Comparison of ENCODE assay signal across 8 cellular contexts in genomic region chr6:30213999-30214982, GRCh38. TPM values are rescaled to one million over a fixed set of nuclear protein-coding genes. Genes with fewer than 3 reads are reported as not detected.
DNase-seq lines count a peak whose midpoint lies in the region; ATAC-seq, FAIRE-seq and TF ChIP-seq lines count a peak whose summit lies in the region.

No MANE protein-coding gene starts in this region.

- no peak; the same call in 1 of the 2 replicates for TF ChIP-seq CTCF in OCI-LY1 (IDR thresholded peaks at IDR 0.05; ENCODE audit: low read length)

- peak overlapping the region; percentile 92 for H3K4me3 Mint-ChIP-seq in activated T-cell treated with anti-CD3 and anti-CD28 coated beads, Interleukin-2, amount 50 U/mL, for 24 hours

- H3K27me3 Mint-ChIP-seq in activated T-cell treated with anti-CD3 and anti-CD28 coated beads, Interleukin-2, amount 50 U/mL, for 24 hours = no peaks in the 10 kb centered on the region

- peak; percentile 92 for DNase-seq in Ammon's horn (ENCODE audit: low spot score)
- DNase-seq in GM19239 (ENCODE audit: insufficient read length, low spot score) = peak; percentile 60
- peak; percentile 84 for DNase-seq in activated T-cell treated with anti-CD3 and anti-CD28 coated beads, Interleukin-2, amount 50 U/mL, for 24 hours
- peak; percentile 59 for DNase-seq in stimulated activated CD8-positive, alpha-beta memory T cell treated with anti-CD3 and anti-CD28 coated beads, Interleukin-4, amount 100 ng/mL, for 24 hours (ENCODE audit: low read depth)

- H3K4me3 ChIP-seq in OCI-LY1 (ENCODE audit: low read depth, low read length, poor library complexity, severe bottlenecking) (peak overlapping the region; percentile 88), esophagus (ENCODE audit: low read depth in 1 of 2, low read length in 2 of 2) (peak overlapping the region; percentile 92 to 95), mucosa of rectum (ENCODE audit: low read length in 2 of 2) (peak overlapping the region; percentile 92 to 94)

- peaks cover 30% of the 10 kb centered on the region for H3K36me3 Mint-ChIP-seq in activated T-cell treated with anti-CD3 and anti-CD28 coated beads, Interleukin-2, amount 50 U/mL, for 24 hours (ENCODE audit: low read depth)

- H3K27ac ChIP-seq in OCI-LY1 (ENCODE audit: low read depth, low read length, poor library complexity, severe bottlenecking) = peak overlapping the region; percentile 93
- peak overlapping the region; percentile 95 to 99 for H3K27ac ChIP-seq in esophagus (ENCODE audit: low read depth in 2 of 2, low read length in 1 of 2)
- H3K27ac ChIP-seq in mucosa of rectum (ENCODE audit: low read depth in 2 of 2, low read length in 2 of 2) = peak overlapping the region; percentile 99 to 100

- WGBS in esophagus, 2 donors = 17% methylated on average over 55 of the region's 55 CpGs

- no peaks in the 10 kb centered on the region for H3K9me3 Mint-ChIP-seq in activated T-cell treated with anti-CD3 and anti-CD28 coated beads, Interleukin-2, amount 50 U/mL, for 24 hours

- peak overlapping the region; percentile 71 for H3K4me2 ChIP-seq in OCI-LY1 (ENCODE audit: low read length)

- H3K36me3 ChIP-seq in OCI-LY1 (ENCODE audit: insufficient read depth, low read length) (peaks cover 2% of the 10 kb centered on the region; the same call in 1 of the 2 replicates), esophagus (ENCODE audit: control insufficient read depth in 2 of 2, insufficient read depth in 2 of 2, low read length in 1 of 2) (no peaks in the 10 kb centered on the region), mucosa of rectum (ENCODE audit: control insufficient read depth in 2 of 2, insufficient read depth in 2 of 2, low read length in 2 of 2) (no peaks in the 10 kb centered on the region)

- H3K4me1 ChIP-seq in OCI-LY1 (ENCODE audit: insufficient read depth, low read length, severe bottlenecking) (peaks cover 49% of the 10 kb centered on the region), esophagus (ENCODE audit: control insufficient read depth in 2 of 2, insufficient read depth in 2 of 2, low read length in 1 of 2) (peaks cover 0 to 5% of the 10 kb centered on the region in 2 donors), mucosa of rectum (ENCODE audit: control insufficient read depth in 2 of 2, insufficient read depth in 2 of 2, low read length in 2 of 2) (peaks cover 22 to 23% of the 10 kb centered on the region in 2 donors)

- H3K9me3 ChIP-seq in OCI-LY1 (ENCODE audit: low read length) (no peaks in the 10 kb centered on the region), esophagus (ENCODE audit: control insufficient read depth in 2 of 2, insufficient read depth in 1 of 2, low read depth in 1 of 2, low read length in 1 of 2) (no peaks in the 10 kb centered on the region), mucosa of rectum (ENCODE audit: control insufficient read depth in 2 of 2, low read length in 2 of 2) (no peaks in the 10 kb centered on the region)

- peak overlapping the region; percentile 99 for H3K27ac Mint-ChIP-seq in activated T-cell treated with anti-CD3 and anti-CD28 coated beads, Interleukin-2, amount 50 U/mL, for 24 hours

- ATAC-seq in HG03521 (IDR thresholded peaks at IDR 0.05; ENCODE audit: unreplicated experiment) = peak; percentile 47

- H3F3A ChIP-seq in OCI-LY1 (ENCODE audit: insufficient read depth, low read length) = no peaks in the 10 kb centered on the region

- H3K27me3 ChIP-seq in OCI-LY1 (ENCODE audit: insufficient read depth, low read length) = no peaks in the 10 kb centered on the region
- H3K27me3 ChIP-seq in esophagus (ENCODE audit: control insufficient read depth in 1 of 2, insufficient read depth in 2 of 2, low read length in 2 of 2) = no peaks in the 10 kb centered on the region
- no peaks in the 10 kb centered on the region for H3K27me3 ChIP-seq in mucosa of rectum (ENCODE audit: control insufficient read depth in 2 of 2, insufficient read depth in 2 of 2, low read length in 2 of 2)

- FAIRE-seq in GM19239 (lab: Jason Lieb, UNC) = peak; percentile 85

- no peaks in the 10 kb centered on the region for H3K9me2 ChIP-seq in OCI-LY1 (ENCODE audit: low read depth, low read length)

- H4K20me1 ChIP-seq in OCI-LY1 (ENCODE audit: insufficient read depth, low read length) = no peaks in the 10 kb centered on the region

- H3K79me2 ChIP-seq in OCI-LY1 (ENCODE audit: insufficient read depth, low read length) = peaks cover 32% of the 10 kb centered on the region

- H3K9ac ChIP-seq in OCI-LY1 (ENCODE audit: low read length) = peak overlapping the region; percentile 81
- peak overlapping the region; percentile 99 for H3K9ac ChIP-seq in mucosa of rectum (ENCODE audit: low read depth in 1 of 2, low read length in 2 of 2)

- H2AFZ ChIP-seq in OCI-LY1 (ENCODE audit: low read length) = no peak overlapping the region

- H3K4me1 Mint-ChIP-seq in activated T-cell treated with anti-CD3 and anti-CD28 coated beads, Interleukin-2, amount 50 U/mL, for 24 hours (ENCODE audit: low read depth) = peaks cover 52% of the 10 kb centered on the region

RNA-seq across cellular contexts. Expression of gene TRIM26, which starts 1.1 kb away (rescaled TPM):
- polyA plus RNA-seq in esophagus = 10 to 100 TPM; 33.3 to 40.2 TPM

RNA-seq across cellular contexts. Expression of gene TRIM15, which starts 50.9 kb away (rescaled TPM):
- not detected for polyA plus RNA-seq in esophagus

RNA-seq across cellular contexts. Expression of gene TRIM10, which starts 53.3 kb away (rescaled TPM):
- polyA plus RNA-seq in esophagus = not detected

Comparison
In these comparisons a context has a peak if more than half of its experiments do, and no peak if none do; other contexts are left out.
1. Peak in every context shown above with its lines: DNase-seq, ATAC-seq, H3K4me3 ChIP-seq and H3K27ac ChIP-seq.